In genomic region chr14:99015833-99016232, GRCh38 we compare ENCODE assay signal across 18 cellular contexts.
"Had no signal": no experiment of that assay in that cellular context is flagged by ENCODE, and none has a peak within 500 bp of the region (broad histone marks: within the 10 kb centered on the region; RNA-seq: fewer than 3 reads in every experiment).

No MANE protein-coding gene starts in this region.

- H3K27me3 ChIP-seq: brain microvascular endothelial cell had no signal

- H3K4me3 Mint-ChIP-seq: activated CD8-positive, alpha-beta T cell treated with anti-CD3 and anti-CD28 coated beads, Interleukin-2, amount 10 ng/mL, durations not matched to agents 7 days and 5 days; activated naive CD4-positive, alpha-beta T cell treated with anti-CD3 and anti-CD28 coated beads for 36 hours; activated naive CD8-positive, alpha-beta T cell; T-helper 1 cell treated with Interleukin-12 subunit alpha and Interleukin-12 subunit beta and Interleukin-4 antibody, amounts not matched to agents 30 μg/mL and 1 μg/mL, for 36 hours had no signal

- H3K9me3 Mint-ChIP-seq: T-helper 1 cell treated with Interleukin-12 subunit alpha and Interleukin-12 subunit beta and Interleukin-4 antibody, amounts not matched to agents 30 μg/mL and 1 μg/mL, for 36 hours had no signal

- DNase-seq: activated CD4-positive, alpha-beta T cell treated with anti-CD3 and anti-CD28 coated beads for 4 hours; activated CD4-positive, alpha-beta T cell treated with anti-CD3 and anti-CD28 coated beads, Interleukin-2, amount 50 U/mL, for 4 hours; activated CD8-positive, alpha-beta memory T cell treated with anti-CD3 and anti-CD28 coated beads, Interleukin-2, amount 50 U/mL, for 48 hours; activated CD8-positive, alpha-beta T cell treated with anti-CD3 and anti-CD28 coated beads, Interleukin-2, amount 10 ng/mL, durations not matched to agents 7 days and 5 days; activated gamma-delta T cell; activated naive CD4-positive, alpha-beta T cell treated with anti-CD3 and anti-CD28 coated beads for 36 hours; activated T-cell treated with anti-CD3 and anti-CD28 coated beads, Interleukin-2, amount 50 U/mL, for 1 hour; brain microvascular endothelial cell; cerebellar nuclear complex; NCI-H1105 treated with DMSO at 0.1 percent for 48 hours; NCI-H1930; NCI-H446; NCI-H524; NCI-H82; SHP77 treated with DMSO at 0.1 percent for 48 hours had no signal

- H3K36me3 ChIP-seq: brain microvascular endothelial cell had no signal

- H3K27ac ChIP-seq: brain microvascular endothelial cell, KMS-11 had no signal

- H3K4me2 ChIP-seq: KMS-11 had no signal

- H3K36me3 Mint-ChIP-seq: activated naive CD8-positive, alpha-beta T cell had no signal

- H3K9ac ChIP-seq: KMS-11 had no signal

- H3K27ac Mint-ChIP-seq: activated CD8-positive, alpha-beta T cell treated with anti-CD3 and anti-CD28 coated beads, Interleukin-2, amount 10 ng/mL, durations not matched to agents 7 days and 5 days; activated naive CD4-positive, alpha-beta T cell treated with anti-CD3 and anti-CD28 coated beads for 36 hours; activated naive CD8-positive, alpha-beta T cell; T-helper 1 cell treated with Interleukin-12 subunit alpha and Interleukin-12 subunit beta and Interleukin-4 antibody, amounts not matched to agents 30 μg/mL and 1 μg/mL, for 36 hours had no signal

- H3K27me3 Mint-ChIP-seq: activated naive CD8-positive, alpha-beta T cell had no signal
